19 cellular contexts compared by ENCODE assay signal in the genomic region with DNA sequence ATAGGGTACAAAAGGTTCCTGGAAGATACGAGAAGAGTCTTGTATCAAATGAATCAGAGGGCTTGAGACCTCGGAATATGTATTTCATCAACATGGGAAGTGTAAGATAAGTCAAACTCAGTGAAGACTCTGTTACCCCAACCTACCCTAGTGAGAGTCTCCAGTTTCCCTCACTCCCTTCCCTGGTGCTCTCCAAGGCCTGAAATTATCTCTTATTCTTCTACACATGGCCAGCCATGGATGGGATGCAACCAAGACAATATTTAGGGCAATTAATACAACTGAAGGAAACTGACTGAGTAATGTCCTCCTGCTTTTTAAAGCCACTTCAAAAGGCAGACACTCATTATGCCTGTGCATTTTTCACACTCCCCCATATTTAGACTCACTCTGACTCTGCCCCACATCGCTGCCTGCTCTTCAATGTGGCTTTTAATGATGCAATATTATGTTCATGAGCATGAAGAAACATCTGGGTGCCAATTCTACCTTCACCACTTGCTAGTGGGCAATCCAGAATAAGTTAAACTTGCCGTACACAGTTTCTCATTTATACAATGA.
"Had no signal": no experiment of that assay in that cellular context is flagged by ENCODE, and none has a peak within 500 bp of the region (broad histone marks: within the 10 kb centered on the region; RNA-seq: fewer than 3 reads in every experiment).

No MANE protein-coding gene starts in this region.

- H3K9me3 Mint-ChIP-seq: dendritic cell treated with granulocyte-macrophage colony-stimulating factor and Interleukin-4, amounts not matched to agents 40 ng/mL and 50 ng/mL, for 4 days; effector memory CD8-positive, alpha-beta T cell; naive B cell; stimulated activated naive B cell treated with anti-CD40 and anti-IgM and Interleukin-4, amounts not matched to agents 10 μg/mL and 1 μg/mL and 100 μg/mL, for 72 hours had no signal

- H3K36me3 Mint-ChIP-seq: naive B cell; stimulated activated naive B cell treated with anti-CD40 and anti-IgM and Interleukin-4, amounts not matched to agents 10 μg/mL and 1 μg/mL and 100 μg/mL, for 72 hours had no signal

- FAIRE-seq: islet of Langerhans had no signal

- H3K27ac ChIP-seq: epithelial cell of prostate, gastrocnemius medialis, neutrophil, psoas muscle, right lobe of liver had no signal

- DNase-seq: effector memory CD8-positive, alpha-beta T cell; gastrocnemius medialis; heart right ventricle; hypothalamus; kidney glomerular epithelial cell; mesendoderm; naive B cell; psoas muscle; retina; right lobe of liver; stimulated activated CD4-positive, alpha-beta T cell treated with anti-CD3 and anti-CD28 coated beads, Interleukin-15, amount 100 ng/mL, for 24 hours; stimulated activated CD4-positive, alpha-beta T cell treated with anti-CD3 and anti-CD28 coated beads, Interleukin-1b, Interleukin-23, amount 100 ng/mL, for 48 hours; stimulated activated CD4-positive, alpha-beta T cell treated with anti-CD3 and anti-CD28 coated beads, Interleukin-4, amount 100 ng/mL, for 24 hours; stimulated activated naive B cell treated with anti-CD40 and anti-IgM and Interleukin-4, amounts not matched to agents 10 μg/mL and 1 μg/mL and 100 μg/mL, for 72 hours had no signal

- H3K4me3 ChIP-seq: esophagus muscularis mucosa, gastrocnemius medialis, heart right ventricle, psoas muscle, right lobe of liver had no signal

- H3K27me3 ChIP-seq: esophagus muscularis mucosa, gastrocnemius medialis, heart right ventricle, right lobe of liver had no signal

- H3K4me1 ChIP-seq: gastrocnemius medialis, psoas muscle, right lobe of liver had no signal

- H3K9me3 ChIP-seq: esophagus muscularis mucosa, gastrocnemius medialis, heart right ventricle, neutrophil, psoas muscle, right lobe of liver had no signal

- H3K27ac Mint-ChIP-seq: dendritic cell treated with granulocyte-macrophage colony-stimulating factor and Interleukin-4, amounts not matched to agents 40 ng/mL and 50 ng/mL, for 4 days; effector memory CD8-positive, alpha-beta T cell; naive B cell; stimulated activated naive B cell treated with anti-CD40 and anti-IgM and Interleukin-4, amounts not matched to agents 10 μg/mL and 1 μg/mL and 100 μg/mL, for 72 hours had no signal

- ATAC-seq: effector memory CD8-positive, alpha-beta T cell; gastrocnemius medialis; psoas muscle; right lobe of liver; stimulated activated naive B cell treated with anti-CD40 and anti-IgM and Interleukin-4, amounts not matched to agents 10 μg/mL and 1 μg/mL and 100 μg/mL, for 72 hours had no signal

- H3K36me3 ChIP-seq: esophagus muscularis mucosa, gastrocnemius medialis, heart right ventricle, neutrophil, right lobe of liver had no signal

- H3K4me3 Mint-ChIP-seq: dendritic cell treated with granulocyte-macrophage colony-stimulating factor and Interleukin-4, amounts not matched to agents 40 ng/mL and 50 ng/mL, for 4 days; effector memory CD8-positive, alpha-beta T cell; naive B cell; stimulated activated naive B cell treated with anti-CD40 and anti-IgM and Interleukin-4, amounts not matched to agents 10 μg/mL and 1 μg/mL and 100 μg/mL, for 72 hours had no signal

- H3K4me1 Mint-ChIP-seq: naive B cell; stimulated activated naive B cell treated with anti-CD40 and anti-IgM and Interleukin-4, amounts not matched to agents 10 μg/mL and 1 μg/mL and 100 μg/mL, for 72 hours had no signal

- H3K27me3 Mint-ChIP-seq: dendritic cell treated with granulocyte-macrophage colony-stimulating factor and Interleukin-4, amounts not matched to agents 40 ng/mL and 50 ng/mL, for 4 days; naive B cell had no signal
